Comparison of ENCODE assay signal across 1 cellular context in genomic region chr12:15789215-15790171, GRCh38.
TF ChIP-seq lines count a peak whose summit lies in the region.

Gene EPS8 (minus strand): TSS chr12:15789388. CDS start chr12:15682951, 106,437 bp downstream.

TF ChIP-seq in HepG2, 621 proteins besides CTCF, POLR2A, EP300 and RAD21 (continued from another document and continues in another):
- peak; percentile 71 for TF ChIP-seq ZNF609 (CRISPR knock-in tag; IDR thresholded peaks at IDR 0.05; ENCODE audit: borderline replicate concordance)
- TF ChIP-seq KDM3A (CRISPR knock-in tag; IDR thresholded peaks at IDR 0.05; ENCODE audit: low read depth), result peak; percentile 94
- no peak for TF ChIP-seq POLR2AphosphoS2 (IDR thresholded peaks at IDR 0.05; ENCODE audit: low read depth, low read length)
- TF ChIP-seq TEAD2 (CRISPR knock-in tag; IDR thresholded peaks at IDR 0.05), result no peak
- peak; percentile 76; the same call in 1 of the 2 replicates for TF ChIP-seq HNRNPL (IDR thresholded peaks at IDR 0.05; ENCODE audit: low read depth, low read length)
- TF ChIP-seq REPIN1 (CRISPR knock-in tag; IDR thresholded peaks at IDR 0.05; ENCODE audit: borderline replicate concordance, low read depth), result peak; percentile 96; the same call in 1 of the 2 replicates
- peak; percentile 65; the same call in 1 of the 2 replicates for TF ChIP-seq ZNF746 (CRISPR knock-in tag; IDR thresholded peaks at IDR 0.05)
- TF ChIP-seq ZBTB1 (CRISPR knock-in tag; IDR thresholded peaks at IDR 0.05; ENCODE audit: borderline replicate concordance), result no peak
- 0 out of 2 replicates have a peak, but pooled peaks have one; percentile 59 for TF ChIP-seq ZNF790 (CRISPR knock-in tag; IDR thresholded peaks at IDR 0.05; ENCODE audit: borderline replicate concordance)
- TF ChIP-seq, protein P1, sequence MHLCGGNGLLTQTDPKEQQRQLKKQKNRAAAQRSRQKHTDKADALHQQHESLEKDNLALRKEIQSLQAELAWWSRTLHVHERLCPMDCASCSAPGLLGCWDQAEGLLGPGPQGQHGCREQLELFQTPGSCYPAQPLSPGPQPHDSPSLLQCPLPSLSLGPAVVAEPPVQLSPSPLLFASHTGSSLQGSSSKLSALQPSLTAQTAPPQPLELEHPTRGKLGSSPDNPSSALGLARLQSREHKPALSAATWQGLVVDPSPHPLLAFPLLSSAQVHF (CRISPR knock-in tag; IDR thresholded peaks at IDR 0.05), result peak; percentile 92
- no peak for TF ChIP-seq SETDB1 (CRISPR knock-in tag; IDR thresholded peaks at IDR 0.05; ENCODE audit: borderline replicate concordance)
- TF ChIP-seq ZNF547 (CRISPR knock-in tag; IDR thresholded peaks at IDR 0.05), result peak; percentile 97
- peak; percentile 92 for TF ChIP-seq SALL1 (CRISPR knock-in tag; IDR thresholded peaks at IDR 0.05)
- no peak for TF ChIP-seq GTF3A (CRISPR knock-in tag; conservative IDR thresholded peaks at IDR 0.05)
- no peak for TF ChIP-seq ZNF318 (CRISPR knock-in tag; IDR thresholded peaks at IDR 0.05)
- TF ChIP-seq ZNF780A (CRISPR knock-in tag; IDR thresholded peaks at IDR 0.05), result peak; percentile 94
- no peak; the same call in 1 of the 2 replicates for TF ChIP-seq SIN3A (IDR thresholded peaks at IDR 0.05; ENCODE audit: borderline replicate concordance, low read depth, low read length)
- no peak for TF ChIP-seq ZNF510 (CRISPR knock-in tag; IDR thresholded peaks at IDR 0.05; ENCODE audit: low read depth)
- no peak for TF ChIP-seq AKNA (CRISPR knock-in tag; IDR thresholded peaks at IDR 0.05; ENCODE audit: borderline replicate concordance)
- TF ChIP-seq MZF1 (CRISPR knock-in tag; IDR thresholded peaks at IDR 0.05; ENCODE audit: borderline replicate concordance), result no peak
- TF ChIP-seq ZNF260 (CRISPR knock-in tag; IDR thresholded peaks at IDR 0.05; ENCODE audit: borderline replicate concordance, low read depth), result no peak
- no peak for TF ChIP-seq IKZF1 (IDR thresholded peaks at IDR 0.05)
- no peak for TF ChIP-seq MAFG (CRISPR knock-in tag; IDR thresholded peaks at IDR 0.05)
- TF ChIP-seq, protein P2, sequence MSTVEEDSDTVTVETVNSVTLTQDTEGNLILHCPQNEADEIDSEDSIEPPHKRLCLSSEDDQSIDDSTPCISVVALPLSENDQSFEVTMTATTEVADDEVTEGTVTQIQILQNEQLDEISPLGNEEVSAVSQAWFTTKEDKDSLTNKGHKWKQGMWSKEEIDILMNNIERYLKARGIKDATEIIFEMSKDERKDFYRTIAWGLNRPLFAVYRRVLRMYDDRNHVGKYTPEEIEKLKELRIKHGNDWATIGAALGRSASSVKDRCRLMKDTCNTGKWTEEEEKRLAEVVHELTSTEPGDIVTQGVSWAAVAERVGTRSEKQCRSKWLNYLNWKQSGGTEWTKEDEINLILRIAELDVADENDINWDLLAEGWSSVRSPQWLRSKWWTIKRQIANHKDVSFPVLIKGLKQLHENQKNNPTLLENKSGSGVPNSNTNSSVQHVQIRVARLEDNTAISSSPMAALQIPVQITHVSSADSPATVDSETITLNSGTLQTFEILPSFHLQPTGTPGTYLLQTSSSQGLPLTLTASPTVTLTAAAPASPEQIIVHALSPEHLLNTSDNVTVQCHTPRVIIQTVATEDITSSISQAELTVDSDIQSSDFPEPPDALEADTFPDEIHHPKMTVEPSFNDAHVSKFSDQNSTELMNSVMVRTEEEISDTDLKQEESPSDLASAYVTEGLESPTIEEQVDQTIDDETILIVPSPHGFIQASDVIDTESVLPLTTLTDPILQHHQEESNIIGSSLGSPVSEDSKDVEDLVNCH (CRISPR knock-in tag; IDR thresholded peaks at IDR 0.05), result no peak
- TF ChIP-seq NONO (IDR thresholded peaks at IDR 0.05), result no peak
- peak; percentile 91 for TF ChIP-seq NONO (CRISPR knock-in tag; conservative IDR thresholded peaks at IDR 0.05)
- peak; percentile 69; the same call in 1 of the 2 replicates for TF ChIP-seq ZNF460 (CRISPR knock-in tag; IDR thresholded peaks at IDR 0.05; ENCODE audit: borderline replicate concordance)
- TF ChIP-seq, protein P3, sequence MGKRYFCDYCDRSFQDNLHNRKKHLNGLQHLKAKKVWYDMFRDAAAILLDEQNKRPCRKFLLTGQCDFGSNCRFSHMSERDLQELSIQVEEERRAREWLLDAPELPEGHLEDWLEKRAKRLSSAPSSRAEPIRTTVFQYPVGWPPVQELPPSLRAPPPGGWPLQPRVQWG (CRISPR knock-in tag; IDR thresholded peaks at IDR 0.05; ENCODE audit: borderline replicate concordance, low read depth), result no peak
- no peak for TF ChIP-seq ZNF572 (CRISPR knock-in tag; IDR thresholded peaks at IDR 0.05)
- peak; percentile 85 for TF ChIP-seq ZFX (CRISPR knock-in tag; IDR thresholded peaks at IDR 0.05; ENCODE audit: low read depth)
- no peak for TF ChIP-seq BCLAF1 (IDR thresholded peaks at IDR 0.05)
- TF ChIP-seq PCBP2 (optimal IDR thresholded peaks at IDR 0.05; ENCODE audit: low read depth, low read length, poor library complexity, severe bottlenecking), result no peak
- peak; percentile 86; the same call in 1 of the 2 replicates for TF ChIP-seq ZNF235 (CRISPR knock-in tag; IDR thresholded peaks at IDR 0.05; ENCODE audit: borderline replicate concordance)
